ENCODE assay signal across 10 cellular contexts in genomic region chr17:51703364-51704341, GRCh38.
A peak's percentile ranks its signal among the peaks of the same experiment; 100 is the strongest.
DNase-seq lines count a peak whose midpoint lies in the region; ATAC-seq, FAIRE-seq and TF ChIP-seq lines count a peak whose summit lies in the region.
"Had no signal": no experiment of that assay in that cellular context is flagged by ENCODE, and none has a peak within 500 bp of the region (broad histone marks: within the 10 kb centered on the region; RNA-seq: fewer than 3 reads in every experiment).

No MANE protein-coding gene starts in this region.

- no peaks in the 10 kb centered on the region for H3K4me1 ChIP-seq in Panc1 (ENCODE audit: control insufficient read depth, insufficient read depth, low read length)
- H3K4me1 ChIP-seq in upper lobe of right lung = no peaks in the 10 kb centered on the region

- ATAC-seq in Panc1 (peak; percentile 86), left lobe of liver (peak; percentile 80), upper lobe of right lung (peak; percentile 42), HG03097 (IDR thresholded peaks at IDR 0.05; ENCODE audit: low FRiP score, unreplicated experiment) (no peak)

- H3K36me3 ChIP-seq in Panc1 (ENCODE audit: control insufficient read depth, insufficient read depth, low read length) (no peaks in the 10 kb centered on the region), upper lobe of right lung (no peaks in the 10 kb centered on the region)

- H3K27me3 ChIP-seq in Panc1 (ENCODE audit: control insufficient read depth, insufficient read depth, low read length) (no peaks in the 10 kb centered on the region), upper lobe of right lung (no peaks in the 10 kb centered on the region)

- TF ChIP-seq CTCF in Panc1 (IDR thresholded peaks at IDR 0.05) = no peak
- TF ChIP-seq CTCF in upper lobe of right lung (IDR thresholded peaks at IDR 0.05) = no peak

- POLR2A ChIA-PET in Panc1 (lab: Charles Lee) = no interaction called here

- in situ Hi-C loops in Panc1 (cut with HindIII; ENCODE audit: low pct_unique_long_range_greater_than_20kb, low sequenced_read_pairs) = no loop called here

- CTCF ChIA-PET in Panc1 (lab: Charles Lee) = no interaction called here

- no peak overlapping the region for H3K27ac ChIP-seq in Panc1 (ENCODE audit: low read length)
- H3K27ac ChIP-seq in epithelial cell of prostate = peak overlapping the region; percentile 19
- H3K27ac ChIP-seq in upper lobe of right lung = no peak overlapping the region

- H3K9me3 ChIP-seq in Panc1 (ENCODE audit: control insufficient read depth, insufficient read depth, low read depth, low read length) (no peaks in the 10 kb centered on the region), upper lobe of right lung (no peaks in the 10 kb centered on the region)

- no peak for FAIRE-seq in GM19239 (lab: Jason Lieb, UNC)
- FAIRE-seq: colon had no signal

- peak; percentile 33 for DNase-seq in Panc1 (ENCODE audit: low read depth, low spot score)
- no peak for DNase-seq in epithelial cell of prostate (ENCODE audit: low read depth, low spot score)
- peak; percentile 81 for DNase-seq in left lobe of liver (ENCODE audit: low spot score)
- no peak for DNase-seq in upper lobe of right lung
- DNase-seq in GM19239 (ENCODE audit: insufficient read length, low spot score) = no peak
- DNase-seq in NCI-H2171 (lab: John Stamatoyannopoulos, UW) = no peak
- DNase-seq: activated CD4-positive, alpha-beta T cell treated with anti-CD3 and anti-CD28 coated beads, Interleukin-2, amount 50 U/mL, for 48 hours; stimulated activated CD4-positive, alpha-beta T cell treated with anti-CD3 and anti-CD28 coated beads, Interleukin-4, amount 100 ng/mL, for 24 hours had no signal

- intact Hi-C loops in Panc1 (cut with micrococcal nuclease; ENCODE audit: unreplicated experiment) = no loop called here
- intact Hi-C loops in upper lobe of right lung (cut with DNase I) = no loop called here

- BruUV-seq in Panc1 (replicated peaks; lab: Mats Ljungman, UMichigan) = no TSS peak

- no peak overlapping the region for H3K4me3 ChIP-seq in Panc1 (ENCODE audit: low read depth in 2 of 2, low read length in 2 of 2)
- H3K4me3 ChIP-seq in upper lobe of right lung = no peak overlapping the region

Comparison
In these comparisons a context has a peak if more than half of its experiments do, and no peak if none do; other contexts are left out.
1. DNase-seq: peak in Panc1 (single experiment) and left lobe of liver (single experiment); none in epithelial cell of prostate (single experiment), upper lobe of right lung (single experiment), GM19239 (single experiment) and NCI-H2171 (single experiment).